ENCODE assay signal across 7 cellular contexts in the genomic region with DNA sequence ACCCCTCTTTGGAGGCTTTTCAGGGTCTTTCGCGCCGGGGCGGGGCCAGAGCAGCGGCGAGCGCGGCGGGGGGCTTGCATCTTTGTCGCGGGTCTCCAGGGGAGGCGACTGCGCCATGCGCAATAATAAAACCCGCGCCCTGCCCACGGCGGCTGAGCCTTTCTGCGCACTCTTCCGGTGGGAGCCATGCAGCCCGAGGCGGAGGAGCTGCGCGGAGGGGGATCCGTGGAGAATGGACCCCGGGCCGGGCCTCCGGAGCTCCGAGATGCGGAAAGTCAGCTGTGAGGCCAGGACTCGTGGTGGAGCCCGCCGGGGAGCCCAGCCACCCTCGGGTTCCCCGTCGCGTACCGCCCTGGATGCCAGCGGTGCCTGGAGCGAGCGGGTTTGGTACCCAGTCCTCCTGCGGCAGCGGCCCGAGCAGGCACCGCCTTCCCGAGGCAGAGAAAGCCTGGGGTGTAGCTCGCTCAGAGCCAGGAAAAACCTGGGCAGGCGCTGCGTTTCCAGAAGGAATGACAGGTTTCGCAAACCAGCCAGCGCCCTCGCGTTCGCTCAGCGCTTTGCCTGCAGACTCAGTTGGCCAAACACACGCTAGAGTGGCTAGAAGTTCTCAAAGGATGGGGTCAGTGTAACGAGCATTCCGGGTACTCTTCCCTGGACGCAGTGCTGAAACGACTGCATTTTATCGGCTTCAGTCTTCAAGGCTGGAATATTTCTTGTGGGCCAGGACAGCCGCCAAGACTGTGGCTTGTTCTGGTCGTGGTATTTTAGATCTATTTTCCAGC. TPM values are rescaled to one million over a fixed set of nuclear protein-coding genes. Genes with fewer than 3 reads are reported as not detected.
DNase-seq lines count a peak whose midpoint lies in the region; ATAC-seq and TF ChIP-seq lines count a peak whose summit lies in the region.

No MANE protein-coding gene starts in this region.

- TF ChIP-seq POLR2A in body of pancreas (IDR thresholded peaks at IDR 0.05): peak in 2 of 3 donors; percentile 6 to 11

- H3F3A ChIP-seq in GM23248 (ENCODE audit: insufficient read depth): peaks cover 8% of the 10 kb centered on the region; the same call in 1 of the 2 replicates

- H3K36me3 ChIP-seq in GM23248 (ENCODE audit: low read depth) (no peaks in the 10 kb centered on the region), body of pancreas (replicated peaks in 1 of 2; ENCODE audit: insufficient read depth in 1 of 2, low read depth in 2 of 2) (no peaks in the 10 kb centered on the region), iPS-15b (ENCODE audit: control insufficient read depth, insufficient read depth, low read length) (no peaks in the 10 kb centered on the region)

- TF ChIP-seq CTCF in body of pancreas (IDR thresholded peaks at IDR 0.05): no peak
- TF ChIP-seq CTCF in retinal pigment epithelial cell (conservative IDR thresholded peaks at IDR 0.05; ENCODE audit: low read depth, low read length): peak; percentile 6

- H3K79me2 ChIP-seq in GM23248 (ENCODE audit: insufficient read depth): no peaks in the 10 kb centered on the region

- H3K4me2 ChIP-seq in GM23248 (ENCODE audit: unreplicated experiment): peak overlapping the region; percentile 94

- H3K4me3 ChIP-seq in GM23248 (peak overlapping the region; percentile 80), body of pancreas (peak overlapping the region; percentile 18 to 36), iPS-15b (ENCODE audit: low read depth, low read length) (peak overlapping the region; percentile 79), retinal pigment epithelial cell (ENCODE audit: low read length) (peak overlapping the region; percentile 67)

- in situ Hi-C loops in GM23248 (cut with MboI): no loop called here

- ATAC-seq in body of pancreas (peak; percentile 54), GM21717 (IDR thresholded peaks at IDR 0.05; ENCODE audit: unreplicated experiment) (no peak), GM19397 (IDR thresholded peaks at IDR 0.05; ENCODE audit: unreplicated experiment) (no peak)

- H3K9ac ChIP-seq in GM23248 (peak overlapping the region; percentile 53), iPS-15b (ENCODE audit: low read depth, low read length) (peak overlapping the region; percentile 54)

- H3K9me3 ChIP-seq in GM23248 (ENCODE audit: low read depth) (no peaks in the 10 kb centered on the region), body of pancreas (no peaks in the 10 kb centered on the region), iPS-15b (ENCODE audit: control insufficient read depth, insufficient read depth, low read length) (no peaks in the 10 kb centered on the region)

- no peaks in the 10 kb centered on the region for H4K20me1 ChIP-seq in GM23248 (ENCODE audit: insufficient read depth)

- no peaks in the 10 kb centered on the region for H3K27me3 ChIP-seq in GM23248 (replicated peaks; ENCODE audit: insufficient read depth)
- H3K27me3 ChIP-seq in body of pancreas: peaks cover 0 to 4% of the 10 kb centered on the region in 2 donors
- H3K27me3 ChIP-seq in iPS-15b (ENCODE audit: control insufficient read depth, insufficient read depth, low read length): peaks cover 8% of the 10 kb centered on the region

- peak; percentile 72 for DNase-seq in GM23248
- DNase-seq in NCI-H345 (lab: John Stamatoyannopoulos, UW): peak; percentile 67
- peak; percentile 26 to 50 (median 40) for DNase-seq in body of pancreas
- DNase-seq in retinal pigment epithelial cell (ENCODE audit: low read depth): peak; percentile 28

- H3K27ac ChIP-seq in GM23248 (no peak overlapping the region), body of pancreas (peak overlapping the region; percentile 29 to 51 (median 40))

- H2AFZ ChIP-seq in GM23248: peak overlapping the region; percentile 93

- WGBS in GM23248 (ENCODE audit: low coverage in 1 of 2, low lambda C conversion rate in 2 of 2, missing lambda C conversion rate in 2 of 2), 2 experiments: 2% methylated on average over 50 to 60 of the region's 63 CpGs
- WGBS in body of pancreas, 2 donors: 3 to 6% methylated on average over 15 to 48 of the region's 63 CpGs

- intact Hi-C loops in body of pancreas (cut with DNase I): no loop called here

- no peaks in the 10 kb centered on the region for H3K9me2 ChIP-seq in GM23248 (ENCODE audit: insufficient read depth)

- no peaks in the 10 kb centered on the region for H3K4me1 ChIP-seq in GM23248 (ENCODE audit: insufficient read depth)
- peaks cover 17% of the 10 kb centered on the region for H3K4me1 ChIP-seq in body of pancreas
- peaks cover 13% of the 10 kb centered on the region for H3K4me1 ChIP-seq in iPS-15b (ENCODE audit: control insufficient read depth, insufficient read depth, low read length)

RNA-seq across cellular contexts. Expression of gene AKAP12, which starts 1.3 kb away (rescaled TPM):
- 15.2 and 15.7 TPM in 2 replicates for total RNA-seq in GM23248 (2014; rRNA removed; shearing (Covaris generic))
- polyA plus RNA-seq in GM23248 (2016; fragmentation: Nextera tagmentation; extraction: Ambion mirVana): 20.4 and 24.6 TPM in 2 replicates
- total RNA-seq in body of pancreas: 10 to 100 TPM; 25.2 to 49.1 TPM

Comparison
In these comparisons a context has a peak if more than half of its experiments do, and no peak if none do; other contexts are left out.
1. H3K4me3 ChIP-seq: peak in every context shown above with its lines; median percentile 80 in GM23248; 79 in iPS-15b; 67 in retinal pigment epithelial cell; 27 in body of pancreas.